Comparison of ENCODE assay signal across 1 cellular context in the genomic region with DNA sequence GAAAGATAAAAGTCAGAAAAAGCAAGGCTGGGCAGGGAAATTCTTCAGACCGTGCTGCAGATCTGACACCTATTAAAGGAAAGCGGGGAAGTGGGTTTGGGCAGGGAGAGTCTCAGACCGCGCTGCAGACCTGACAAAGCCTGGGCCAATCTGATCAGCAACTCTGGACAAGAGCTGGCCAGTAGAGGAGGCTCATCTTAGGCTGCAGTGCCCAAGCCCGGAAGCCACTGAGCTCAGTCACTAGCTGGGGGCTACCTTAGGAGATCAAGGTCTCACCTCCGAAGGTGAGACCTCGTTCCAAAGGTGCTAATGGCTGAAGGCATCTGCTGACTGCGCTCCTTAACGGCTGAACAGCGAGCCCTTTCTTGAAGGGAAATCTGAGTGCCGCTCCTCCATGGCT.
TF ChIP-seq lines count a peak whose summit lies in the region.

No MANE protein-coding gene starts in this region.

TF ChIP-seq in A549, 52 proteins besides CTCF, POLR2A, EP300 and RAD21 (continued from another document):
- TF ChIP-seq, protein P1, sequence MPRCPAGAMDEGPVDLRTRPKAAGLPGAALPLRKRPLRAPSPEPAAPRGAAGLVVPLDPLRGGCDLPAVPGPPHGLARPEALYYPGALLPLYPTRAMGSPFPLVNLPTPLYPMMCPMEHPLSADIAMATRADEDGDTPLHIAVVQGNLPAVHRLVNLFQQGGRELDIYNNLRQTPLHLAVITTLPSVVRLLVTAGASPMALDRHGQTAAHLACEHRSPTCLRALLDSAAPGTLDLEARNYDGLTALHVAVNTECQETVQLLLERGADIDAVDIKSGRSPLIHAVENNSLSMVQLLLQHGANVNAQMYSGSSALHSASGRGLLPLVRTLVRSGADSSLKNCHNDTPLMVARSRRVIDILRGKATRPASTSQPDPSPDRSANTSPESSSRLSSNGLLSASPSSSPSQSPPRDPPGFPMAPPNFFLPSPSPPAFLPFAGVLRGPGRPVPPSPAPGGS (IDR thresholded peaks at IDR 0.05): no peak
- no peak for TF ChIP-seq TFCP2L1 (CRISPR knock-in tag; IDR thresholded peaks at IDR 0.05)
- no peak for TF ChIP-seq POLR2AphosphoS2 (conservative IDR thresholded peaks at IDR 0.05; ENCODE audit: low read length)
- TF ChIP-seq HOXB13 (CRISPR knock-in tag; IDR thresholded peaks at IDR 0.05; ENCODE audit: low read depth): no peak
TF ChIP-seq in A549: peak in this region for 0.
